8 cellular contexts compared by ENCODE assay signal in genomic region chr1:20493839-20494608, GRCh38. TPM values are rescaled to one million over a fixed set of nuclear protein-coding genes. Genes with fewer than 3 reads are reported as not detected.
DNase-seq lines count a peak whose midpoint lies in the region; ATAC-seq and TF ChIP-seq lines count a peak whose summit lies in the region.

No MANE protein-coding gene starts in this region.

- ATAC-seq in SK-N-SH treated with all-trans-retinoic acid at 6 μM for 48 hours = peak; percentile 86
- peak; percentile 72 for ATAC-seq in activated naive CD8-positive, alpha-beta T cell treated with anti-CD3 and anti-CD28 coated beads, Interleukin-2, amount 10 ng/mL, durations not matched to agents 7 days and 5 days (ENCODE audit: low read depth)
- peak; percentile 94 for ATAC-seq in Right ventricle myocardium inferior
- ATAC-seq in upper lobe of left lung (ENCODE audit: low FRiP score in 2 of 2) = peak; percentile 84 to 93
- no peak for ATAC-seq in GM21786 (IDR thresholded peaks at IDR 0.05; ENCODE audit: unreplicated experiment)

- no peak overlapping the region for H3K4me3 Mint-ChIP-seq in activated naive CD8-positive, alpha-beta T cell treated with anti-CD3 and anti-CD28 coated beads, Interleukin-2, amount 10 ng/mL, durations not matched to agents 7 days and 5 days

- intact Hi-C loops in Right ventricle myocardium inferior (cut with DNase I) = loop anchor here (1.0 to 2.0 kb wide), 3 partner anchors 131 to 575 kb away; no protein-coding TSS in a partner anchor

- H3K27me3 ChIP-seq in upper lobe of left lung = no peaks in the 10 kb centered on the region

- H3K27me3 Mint-ChIP-seq in activated naive CD8-positive, alpha-beta T cell treated with anti-CD3 and anti-CD28 coated beads, Interleukin-2, amount 10 ng/mL, durations not matched to agents 7 days and 5 days = peaks cover 14% of the 10 kb centered on the region

- 3 to 6% methylated on average over 12 to 16 of the region's 16 CpGs for WGBS in upper lobe of left lung, 2 donors

- H3K36me3 ChIP-seq in upper lobe of left lung = peaks cover 5 to 23% (median 9%) of the 10 kb centered on the region in 4 donors

- peaks cover 9% of the 10 kb centered on the region for H3K4me1 Mint-ChIP-seq in activated naive CD8-positive, alpha-beta T cell treated with anti-CD3 and anti-CD28 coated beads, Interleukin-2, amount 10 ng/mL, durations not matched to agents 7 days and 5 days

- POLR2A ChIA-PET in activated naive CD8-positive, alpha-beta T cell treated with anti-CD3 and anti-CD28 coated beads, Interleukin-2, amount 10 ng/mL, durations not matched to agents 7 days and 5 days (lab: Charles Lee) = interaction anchor here (1.2 kb wide), 1 partner anchor 14 kb away, joined by 4 read pairs; the partner anchor contains the start of gene MUL1

- no peaks in the 10 kb centered on the region for H3K9me3 Mint-ChIP-seq in activated naive CD8-positive, alpha-beta T cell treated with anti-CD3 and anti-CD28 coated beads, Interleukin-2, amount 10 ng/mL, durations not matched to agents 7 days and 5 days

- DNase-seq in GM10266 (ENCODE audit: extremely low spot score) (peak; percentile 86), NCI-H1105 (lab: John Stamatoyannopoulos, UW) (peak; percentile 85), Right ventricle myocardium inferior (ENCODE audit: missing footprints) (peak; percentile 90), pons (ENCODE audit: low spot score) (peak; percentile 93), upper lobe of left lung (peak; percentile 34 to 76)
- peak; percentile 85 for DNase-seq in activated naive CD8-positive, alpha-beta T cell treated with anti-CD3 and anti-CD28 coated beads, Interleukin-2, amount 10 ng/mL, durations not matched to agents 7 days and 5 days

- no peak for TF ChIP-seq POLR2A in upper lobe of left lung (IDR thresholded peaks at IDR 0.05)

- H3K4me3 ChIP-seq in upper lobe of left lung = no peak overlapping the region

- H3K27ac Mint-ChIP-seq in activated naive CD8-positive, alpha-beta T cell treated with anti-CD3 and anti-CD28 coated beads, Interleukin-2, amount 10 ng/mL, durations not matched to agents 7 days and 5 days = no peak overlapping the region

- H3K9me3 ChIP-seq in upper lobe of left lung = no peaks in the 10 kb centered on the region

- TF ChIP-seq CTCF in GM10266 (IDR thresholded peaks at IDR 0.05; ENCODE audit: control insufficient read depth, insufficient read depth, low read depth, missing control alignments) = peak; percentile 99
- peak; percentile 93 to 97 (median 96) for TF ChIP-seq CTCF in upper lobe of left lung (IDR thresholded peaks at IDR 0.05)

- peak overlapping the region; percentile 5 to 57 (median 39) for H3K27ac ChIP-seq in upper lobe of left lung

- peaks cover 18 to 24% (median 21%) of the 10 kb centered on the region in 4 donors for H3K4me1 ChIP-seq in upper lobe of left lung

- peaks cover under 1% of the 10 kb centered on the region for H3K36me3 Mint-ChIP-seq in activated naive CD8-positive, alpha-beta T cell treated with anti-CD3 and anti-CD28 coated beads, Interleukin-2, amount 10 ng/mL, durations not matched to agents 7 days and 5 days

- no peak for TF ChIP-seq EP300 in upper lobe of left lung (IDR thresholded peaks at IDR 0.05)

TF ChIP-seq in SK-N-SH treated with all-trans-retinoic acid at 6 μM for 48 hours, 23 proteins besides CTCF, POLR2A, EP300 and RAD21:
- TF ChIP-seq ZNF565 (CRISPR knock-in tag; conservative IDR thresholded peaks at IDR 0.05; ENCODE audit: low read depth) = no peak
- TF ChIP-seq ZFP3 (CRISPR knock-in tag; IDR thresholded peaks at IDR 0.05) = no peak
- TF ChIP-seq ZNF8 (CRISPR knock-in tag; IDR thresholded peaks at IDR 0.05) = no peak
- TF ChIP-seq CSDC2 (CRISPR knock-in tag; IDR thresholded peaks at IDR 0.05) = no peak
- no peak for TF ChIP-seq ZFP30 (CRISPR knock-in tag; IDR thresholded peaks at IDR 0.05)
- no peak for TF ChIP-seq ZNF70 (CRISPR knock-in tag; IDR thresholded peaks at IDR 0.05)
- TF ChIP-seq CSRNP3 (CRISPR knock-in tag; IDR thresholded peaks at IDR 0.05) = no peak
- TF ChIP-seq POU6F1 (CRISPR knock-in tag; IDR thresholded peaks at IDR 0.05; ENCODE audit: borderline replicate concordance, low read depth) = no peak
- TF ChIP-seq TCF4 (CRISPR knock-in tag; IDR thresholded peaks at IDR 0.05; ENCODE audit: borderline replicate concordance) = no peak
- TF ChIP-seq GLIS3 (CRISPR knock-in tag; IDR thresholded peaks at IDR 0.05) = no peak
- TF ChIP-seq SNAI2 (CRISPR knock-in tag; IDR thresholded peaks at IDR 0.05) = no peak
- no peak for TF ChIP-seq ISL1 (CRISPR knock-in tag; IDR thresholded peaks at IDR 0.05)
- no peak for TF ChIP-seq PPARA (CRISPR knock-in tag; IDR thresholded peaks at IDR 0.05; ENCODE audit: borderline replicate concordance)
- no peak for TF ChIP-seq ZC3H10 (CRISPR knock-in tag; IDR thresholded peaks at IDR 0.05)
- no peak for TF ChIP-seq ARNTL (CRISPR knock-in tag; IDR thresholded peaks at IDR 0.05; ENCODE audit: borderline replicate concordance, low read depth)

RNA-seq across cellular contexts. Expression of gene CAMK2N1, which starts 8.0 kb away (rescaled TPM):
- 1 to 10 TPM; 2.8 to 3.0 TPM for total RNA-seq in activated naive CD8-positive, alpha-beta T cell treated with anti-CD3 and anti-CD28 coated beads, Interleukin-2, amount 10 ng/mL, durations not matched to agents 7 days and 5 days
- total RNA-seq in Right ventricle myocardium inferior (11.8 TPM), upper lobe of left lung (10 to 100 TPM; 18.4 to 63.9 (median 28.1) TPM)

RNA-seq across cellular contexts. Expression of gene MUL1, which starts 13.9 kb away (rescaled TPM):
- 10 to 100 TPM; 17.1 to 19.8 TPM for total RNA-seq in activated naive CD8-positive, alpha-beta T cell treated with anti-CD3 and anti-CD28 coated beads, Interleukin-2, amount 10 ng/mL, durations not matched to agents 7 days and 5 days
- total RNA-seq in Right ventricle myocardium inferior = 44.6 TPM
- total RNA-seq in upper lobe of left lung = 10 to 100 TPM; 15.7 to 39.3 (median 30.8) TPM

RNA-seq across cellular contexts. Expression of gene FAM43B, which starts 58.3 kb away (rescaled TPM):
- not detected for total RNA-seq in activated naive CD8-positive, alpha-beta T cell treated with anti-CD3 and anti-CD28 coated beads, Interleukin-2, amount 10 ng/mL, durations not matched to agents 7 days and 5 days
- total RNA-seq in Right ventricle myocardium inferior (4.5 TPM), upper lobe of left lung (1 to 10 TPM in 1 of 6 donors, under 1 TPM in 2, not detected in 3; 0.23 to 1.2 (median 0.30) TPM)
